15 cellular contexts compared by ENCODE assay signal in genomic region chr1:157566484-157567300, GRCh38. TPM values are rescaled to one million over a fixed set of nuclear protein-coding genes. Genes with fewer than 3 reads are reported as not detected.
DNase-seq lines count a peak whose midpoint lies in the region; ATAC-seq lines count a peak whose summit lies in the region.
"Had no signal": no experiment of that assay in that cellular context is flagged by ENCODE, and none has a peak within 500 bp of the region (broad histone marks: within the 10 kb centered on the region; RNA-seq: fewer than 3 reads in every experiment).

No MANE protein-coding gene starts in this region.

- H2BK5ac ChIP-seq in neuronal stem cell (ENCODE audit: low read length): no peak overlapping the region

- H3K36me3 ChIP-seq in H7 (replicated peaks; ENCODE audit: control insufficient read depth, insufficient read depth, low read length): no peaks in the 10 kb centered on the region
- no peaks in the 10 kb centered on the region for H3K36me3 ChIP-seq in neuronal stem cell (replicated peaks in 1 of 2; ENCODE audit: control insufficient read depth in 2 of 2, insufficient read depth in 2 of 2, low read length in 2 of 2)
- H3K36me3 ChIP-seq: upper lobe of left lung had no signal

- H4K8ac ChIP-seq in neuronal stem cell (ENCODE audit: low read depth, low read length): no peak overlapping the region

- no peak overlapping the region for H2BK120ac ChIP-seq in neuronal stem cell (ENCODE audit: low read depth, low read length)

- H3K4me1 ChIP-seq in neuronal stem cell (ENCODE audit: control insufficient read depth in 2 of 2, insufficient read depth in 1 of 2, low read depth in 1 of 2, low read length in 2 of 2): no peaks in the 10 kb centered on the region
- H3K4me1 ChIP-seq: upper lobe of left lung had no signal

- H3K27ac ChIP-seq in neuronal stem cell (replicated peaks; ENCODE audit: low read length): no peak overlapping the region
- H3K27ac ChIP-seq: upper lobe of left lung had no signal

- H3K4ac ChIP-seq in neuronal stem cell (ENCODE audit: low read length): no peak overlapping the region

- peak; percentile 9 for DNase-seq in H7
- DNase-seq in NAMALWA (ENCODE audit: low spot score): peak; percentile 92
- DNase-seq in germinal center (ENCODE audit: low spot score): peak; percentile 73
- DNase-seq in HK-2 (ENCODE audit: unreplicated experiment): no peak
- no peak for DNase-seq in neuronal stem cell (ENCODE audit: low spot score)
- no peak for DNase-seq in A172 (ENCODE audit: low spot score)
- DNase-seq: activated CD8-positive, alpha-beta T cell treated with anti-CD3 and anti-CD28 coated beads, Interleukin-2, amount 10 ng/mL, durations not matched to agents 7 days and 5 days; CD4-positive, CD25-positive, alpha-beta regulatory T cell; kidney; NCI-H1105 treated with DMSO at 0.1 percent for 48 hours; upper lobe of left lung had no signal

- H3K4me3 ChIP-seq in H7 (ENCODE audit: insufficient read depth, low read depth, low read length) (no peak overlapping the region), neuronal stem cell (ENCODE audit: low read length in 2 of 2) (no peak overlapping the region)
- H3K4me3 ChIP-seq: upper lobe of left lung had no signal

- no peaks in the 10 kb centered on the region for H3K79me1 ChIP-seq in neuronal stem cell (ENCODE audit: low read depth, low read length)

- peak; percentile 37 for ATAC-seq in GM18517 (IDR thresholded peaks at IDR 0.05; ENCODE audit: unreplicated experiment)
- no peak for ATAC-seq in HG02623 (IDR thresholded peaks at IDR 0.05; ENCODE audit: unreplicated experiment)
- ATAC-seq: activated CD8-positive, alpha-beta T cell treated with anti-CD3 and anti-CD28 coated beads, Interleukin-2, amount 10 ng/mL, durations not matched to agents 7 days and 5 days had no signal

- H4K91ac ChIP-seq in neuronal stem cell (ENCODE audit: low read depth, low read length, poor library complexity): no peak overlapping the region

- no peak overlapping the region for H2BK15ac ChIP-seq in neuronal stem cell (ENCODE audit: low read length)

- H2AK5ac ChIP-seq in neuronal stem cell (ENCODE audit: low read depth, low read length): no peak overlapping the region

- no peak overlapping the region for H2AFZ ChIP-seq in neuronal stem cell (ENCODE audit: low read length)

- no peak overlapping the region for H3K18ac ChIP-seq in neuronal stem cell (ENCODE audit: low read length)

- H2BK12ac ChIP-seq in neuronal stem cell (ENCODE audit: low read length): no peak overlapping the region

- no peak overlapping the region for H3K14ac ChIP-seq in neuronal stem cell (ENCODE audit: low read length)

- WGBS in neuronal stem cell (ENCODE audit: extremely low coverage in 2 of 2, insufficient read length in 2 of 2, insufficient replicate concordance in 1 of 2), 2 donors: no CpG with 5 or more reads among the region's 14 CpGs

- H3K27me3 ChIP-seq in H7 (ENCODE audit: control insufficient read depth, insufficient read depth, low read length) (no peaks in the 10 kb centered on the region), neuronal stem cell (ENCODE audit: control insufficient read depth in 3 of 3, insufficient read depth in 3 of 3, low read depth in 1 of 3, low read length in 3 of 3) (no peaks in the 10 kb centered on the region)
- H3K27me3 ChIP-seq: upper lobe of left lung had no signal

- H3K4me2 ChIP-seq in neuronal stem cell (ENCODE audit: insufficient read depth, low read length, poor library complexity, severe bottlenecking): no peak overlapping the region

- no peak overlapping the region for H3K23ac ChIP-seq in neuronal stem cell (ENCODE audit: low read depth, low read length, poor library complexity)

- no peaks in the 10 kb centered on the region for H3K9me3 ChIP-seq in neuronal stem cell (replicated peaks in 1 of 2; ENCODE audit: control insufficient read depth in 2 of 2, insufficient read depth in 1 of 2, low read depth in 1 of 2, low read length in 2 of 2)
- H3K9me3 ChIP-seq: upper lobe of left lung had no signal

- no peak overlapping the region for H3K9ac ChIP-seq in neuronal stem cell (ENCODE audit: low read depth, low read length, poor library complexity)

RNA-seq across cellular contexts. Expression of gene FCRL5, which starts 14.4 kb away (rescaled TPM):
- 0.14 TPM in 1 of 2 replicates, not detected in the other for total RNA-seq in H7 (2014; rRNA removed; shearing (Covaris generic))
- polyA plus RNA-seq in neuronal stem cell (2013, experiment 1 of 2): not detected
- not detected for polyA plus RNA-seq in neuronal stem cell (2013, experiment 2 of 2)
- not detected in 2 replicates for total RNA-seq in A172 (2014; rRNA removed; shearing (Covaris generic))
- total RNA-seq: chondrocyte, skeletal muscle tissue had no signal
- polyA plus RNA-seq: CD4-positive, CD25-positive, alpha-beta regulatory T cell had no signal

RNA-seq across cellular contexts. Expression of gene FCRL4, which starts 31.2 kb away (rescaled TPM):
- not detected in 2 replicates for total RNA-seq in H7 (2014; rRNA removed; shearing (Covaris generic))
- not detected for polyA plus RNA-seq in neuronal stem cell (2013, experiment 1 of 2)
- polyA plus RNA-seq in neuronal stem cell (2013, experiment 2 of 2): not detected
- total RNA-seq in A172 (2014; rRNA removed; shearing (Covaris generic)): not detected in 2 replicates
- total RNA-seq: activated CD8-positive, alpha-beta T cell treated with anti-CD3 and anti-CD28 coated beads, Interleukin-2, amount 10 ng/mL, durations not matched to agents 7 days and 5 days; CD4-positive, CD25-positive, alpha-beta regulatory T cell; chondrocyte; kidney; skeletal muscle tissue; upper lobe of left lung had no signal
- polyA plus RNA-seq: CD4-positive, CD25-positive, alpha-beta regulatory T cell had no signal

Comparison
In these comparisons a context has a peak if more than half of its experiments do, and no peak if none do; other contexts are left out.
1. DNase-seq: peak in H7 (single experiment), NAMALWA (single experiment) and germinal center (single experiment); none in HK-2 (single experiment), neuronal stem cell (single experiment) and A172 (single experiment).